In the genomic region with DNA sequence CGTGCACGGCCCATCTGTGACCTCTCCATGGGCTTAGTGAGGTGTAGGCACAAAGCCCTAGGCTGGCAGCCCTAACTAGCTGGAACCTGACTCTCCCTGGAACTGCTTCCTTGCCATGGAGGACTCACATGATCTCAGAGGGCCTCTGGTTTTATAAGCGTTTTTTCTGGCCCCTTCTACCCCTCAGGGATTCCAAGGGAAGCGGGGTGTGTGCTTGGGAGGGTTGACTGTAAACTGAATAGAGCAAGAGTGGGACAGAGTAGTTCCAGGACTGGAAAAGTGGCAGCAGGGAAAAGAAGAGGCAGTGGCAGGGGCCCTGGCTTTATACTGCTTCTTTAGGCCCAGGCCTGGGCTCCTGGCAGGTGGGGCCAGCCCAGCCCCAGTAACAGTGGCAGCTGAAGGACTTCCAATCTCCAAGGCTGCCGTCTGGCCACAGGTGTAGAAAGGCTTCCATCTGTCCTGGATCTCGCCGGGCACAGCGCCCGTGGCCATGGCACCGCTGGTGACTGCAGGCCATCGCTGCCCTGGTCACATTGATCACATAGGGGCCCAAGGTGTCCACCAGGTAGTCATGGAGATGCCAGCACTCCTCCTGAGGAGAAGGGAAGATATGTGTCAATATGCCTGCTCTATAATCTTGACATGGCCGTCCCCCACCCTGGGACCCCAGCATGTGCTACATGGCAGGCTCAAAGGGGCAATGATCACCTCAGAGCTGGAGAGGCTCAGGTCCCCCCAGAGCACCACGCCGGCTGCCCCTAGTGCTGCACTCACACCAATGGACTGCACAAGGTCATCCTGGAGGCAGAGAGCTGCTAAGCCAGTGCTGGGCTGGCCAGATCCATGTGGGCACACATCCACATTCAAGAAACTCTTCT, we compare ENCODE assay signal across 1 cellular context.
TF ChIP-seq lines count a peak whose summit lies in the region.

No MANE protein-coding gene starts in this region.

TF ChIP-seq in SK-N-SH treated with all-trans-retinoic acid at 6 μM for 48 hours, 23 proteins besides CTCF, POLR2A, EP300 and RAD21 (continued from another document):
- TF ChIP-seq, protein P1, sequence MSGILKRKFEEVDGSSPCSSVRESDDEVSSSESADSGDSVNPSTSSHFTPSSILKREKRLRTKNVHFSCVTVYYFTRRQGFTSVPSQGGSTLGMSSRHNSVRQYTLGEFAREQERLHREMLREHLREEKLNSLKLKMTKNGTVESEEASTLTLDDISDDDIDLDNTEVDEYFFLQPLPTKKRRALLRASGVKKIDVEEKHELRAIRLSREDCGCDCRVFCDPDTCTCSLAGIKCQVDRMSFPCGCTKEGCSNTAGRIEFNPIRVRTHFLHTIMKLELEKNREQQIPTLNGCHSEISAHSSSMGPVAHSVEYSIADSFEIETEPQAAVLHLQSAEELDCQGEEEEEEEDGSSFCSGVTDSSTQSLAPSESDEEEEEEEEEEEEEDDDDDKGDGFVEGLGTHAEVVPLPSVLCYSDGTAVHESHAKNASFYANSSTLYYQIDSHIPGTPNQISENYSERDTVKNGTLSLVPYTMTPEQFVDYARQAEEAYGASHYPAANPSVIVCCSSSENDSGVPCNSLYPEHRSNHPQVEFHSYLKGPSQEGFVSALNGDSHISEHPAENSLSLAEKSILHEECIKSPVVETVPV (CRISPR knock-in tag; IDR thresholded peaks at IDR 0.05): no peak
